In the genomic region with DNA sequence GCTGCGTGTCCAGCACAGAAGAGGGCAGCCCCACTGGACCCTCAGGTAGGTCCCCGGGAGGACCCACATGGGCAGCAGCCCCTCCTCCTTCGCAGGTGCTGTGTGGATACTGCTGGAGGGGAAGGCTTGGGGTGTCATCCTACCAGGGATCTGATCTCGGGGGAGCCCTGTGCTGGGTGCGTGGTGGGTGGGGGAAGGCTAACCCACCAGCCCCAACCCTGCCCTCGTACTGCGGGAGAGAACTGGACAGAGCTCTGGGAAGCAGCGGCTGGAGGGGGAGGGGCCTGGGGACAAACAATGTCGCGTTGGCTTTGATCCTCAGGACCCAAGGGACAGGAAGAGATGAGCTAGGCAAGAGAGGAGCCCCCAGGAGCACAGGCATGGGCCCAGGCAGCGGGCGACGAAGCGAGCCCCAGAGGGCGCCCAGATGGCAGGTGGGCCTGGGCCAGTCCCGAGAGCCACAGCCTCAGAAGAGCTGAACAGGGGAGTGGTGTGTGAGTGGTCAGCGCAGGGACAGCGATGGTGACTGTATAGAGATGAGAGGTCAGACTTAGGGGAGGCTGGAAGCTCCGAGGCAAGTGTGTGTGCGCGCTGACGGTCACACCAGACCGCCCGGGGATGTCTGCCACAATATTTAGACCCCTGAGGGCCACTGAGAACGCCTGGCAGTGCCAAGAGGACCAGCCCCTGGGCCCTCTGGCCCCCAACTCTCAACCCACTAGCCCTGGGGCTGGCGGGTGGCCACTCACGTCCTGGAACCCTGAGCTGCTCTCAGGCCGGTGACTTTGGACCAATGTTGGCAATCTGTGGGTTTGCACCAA, we compare ENCODE assay signal across 1 cellular context.
TF ChIP-seq lines count a peak whose summit lies in the region.

No MANE protein-coding gene starts in this region.

TF ChIP-seq in GM23338, 12 proteins besides CTCF, POLR2A, EP300 and RAD21 (continued from another document):
- TF ChIP-seq, protein P1, sequence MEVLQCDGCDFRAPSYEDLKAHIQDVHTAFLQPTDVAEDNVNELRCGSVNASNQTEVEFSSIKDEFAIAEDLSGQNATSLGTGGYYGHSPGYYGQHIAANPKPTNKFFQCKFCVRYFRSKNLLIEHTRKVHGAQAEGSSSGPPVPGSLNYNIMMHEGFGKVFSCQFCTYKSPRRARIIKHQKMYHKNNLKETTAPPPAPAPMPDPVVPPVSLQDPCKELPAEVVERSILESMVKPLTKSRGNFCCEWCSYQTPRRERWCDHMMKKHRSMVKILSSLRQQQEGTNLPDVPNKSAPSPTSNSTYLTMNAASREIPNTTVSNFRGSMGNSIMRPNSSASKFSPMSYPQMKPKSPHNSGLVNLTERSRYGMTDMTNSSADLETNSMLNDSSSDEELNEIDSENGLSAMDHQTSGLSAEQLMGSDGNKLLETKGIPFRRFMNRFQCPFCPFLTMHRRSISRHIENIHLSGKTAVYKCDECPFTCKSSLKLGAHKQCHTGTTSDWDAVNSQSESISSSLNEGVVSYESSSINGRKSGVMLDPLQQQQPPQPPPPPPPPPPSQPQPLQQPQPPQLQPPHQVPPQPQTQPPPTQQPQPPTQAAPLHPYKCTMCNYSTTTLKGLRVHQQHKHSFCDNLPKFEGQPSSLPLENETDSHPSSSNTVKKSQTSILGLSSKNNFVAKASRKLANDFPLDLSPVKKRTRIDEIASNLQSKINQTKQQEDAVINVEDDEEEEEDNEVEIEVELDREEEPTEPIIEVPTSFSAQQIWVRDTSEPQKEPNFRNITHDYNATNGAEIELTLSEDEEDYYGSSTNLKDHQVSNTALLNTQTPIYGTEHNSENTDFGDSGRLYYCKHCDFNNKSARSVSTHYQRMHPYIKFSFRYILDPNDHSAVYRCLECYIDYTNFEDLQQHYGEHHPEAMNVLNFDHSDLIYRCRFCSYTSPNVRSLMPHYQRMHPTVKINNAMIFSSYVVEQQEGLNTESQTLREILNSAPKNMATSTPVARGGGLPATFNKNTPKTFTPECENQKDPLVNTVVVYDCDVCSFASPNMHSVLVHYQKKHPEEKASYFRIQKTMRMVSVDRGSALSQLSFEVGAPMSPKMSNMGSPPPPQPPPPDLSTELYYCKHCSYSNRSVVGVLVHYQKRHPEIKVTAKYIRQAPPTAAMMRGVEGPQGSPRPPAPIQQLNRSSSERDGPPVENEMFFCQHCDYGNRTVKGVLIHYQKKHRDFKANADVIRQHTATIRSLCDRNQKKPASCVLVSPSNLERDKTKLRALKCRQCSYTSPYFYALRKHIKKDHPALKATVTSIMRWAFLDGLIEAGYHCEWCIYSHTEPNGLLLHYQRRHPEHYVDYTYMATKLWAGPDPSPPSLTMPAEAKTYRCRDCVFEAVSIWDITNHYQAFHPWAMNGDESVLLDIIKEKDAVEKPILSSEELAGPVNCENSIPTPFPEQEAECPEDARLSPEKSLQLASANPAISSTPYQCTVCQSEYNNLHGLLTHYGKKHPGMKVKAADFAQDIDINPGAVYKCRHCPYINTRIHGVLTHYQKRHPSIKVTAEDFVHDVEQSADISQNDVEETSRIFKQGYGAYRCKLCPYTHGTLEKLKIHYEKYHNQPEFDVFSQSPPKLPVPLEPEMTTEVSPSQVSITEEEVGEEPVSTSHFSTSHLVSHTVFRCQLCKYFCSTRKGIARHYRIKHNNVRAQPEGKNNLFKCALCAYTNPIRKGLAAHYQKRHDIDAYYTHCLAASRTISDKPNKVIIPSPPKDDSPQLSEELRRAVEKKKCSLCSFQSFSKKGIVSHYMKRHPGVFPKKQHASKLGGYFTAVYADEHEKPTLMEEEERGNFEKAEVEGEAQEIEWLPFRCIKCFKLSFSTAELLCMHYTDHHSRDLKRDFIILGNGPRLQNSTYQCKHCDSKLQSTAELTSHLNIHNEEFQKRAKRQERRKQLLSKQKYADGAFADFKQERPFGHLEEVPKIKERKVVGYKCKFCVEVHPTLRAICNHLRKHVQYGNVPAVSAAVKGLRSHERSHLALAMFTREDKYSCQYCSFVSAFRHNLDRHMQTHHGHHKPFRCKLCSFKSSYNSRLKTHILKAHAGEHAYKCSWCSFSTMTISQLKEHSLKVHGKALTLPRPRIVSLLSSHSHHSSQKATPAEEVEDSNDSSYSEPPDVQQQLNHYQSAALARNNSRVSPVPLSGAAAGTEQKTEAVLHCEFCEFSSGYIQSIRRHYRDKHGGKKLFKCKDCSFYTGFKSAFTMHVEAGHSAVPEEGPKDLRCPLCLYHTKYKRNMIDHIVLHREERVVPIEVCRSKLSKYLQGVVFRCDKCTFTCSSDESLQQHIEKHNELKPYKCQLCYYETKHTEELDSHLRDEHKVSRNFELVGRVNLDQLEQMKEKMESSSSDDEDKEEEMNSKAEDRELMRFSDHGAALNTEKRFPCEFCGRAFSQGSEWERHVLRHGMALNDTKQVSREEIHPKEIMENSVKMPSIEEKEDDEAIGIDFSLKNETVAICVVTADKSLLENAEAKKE (CRISPR knock-in tag; IDR thresholded peaks at IDR 0.05) = no peak
- TF ChIP-seq EZH2phosphoT487 (IDR thresholded peaks at IDR 0.05; ENCODE audit: unreplicated experiment) (no peak), JUNB (IDR thresholded peaks at IDR 0.05; ENCODE audit: unreplicated experiment) (no peak)
